ENCODE assay signal across 23 cellular contexts in genomic region chr4:64520393-64520792, GRCh38.
A peak's percentile ranks its signal among the peaks of the same experiment; 100 is the strongest.
DNase-seq lines count a peak whose midpoint lies in the region; ATAC-seq and TF ChIP-seq lines count a peak whose summit lies in the region.
"Had no signal": no experiment of that assay in that cellular context is flagged by ENCODE, and none has a peak within 500 bp of the region (broad histone marks: within the 10 kb centered on the region; RNA-seq: fewer than 3 reads in every experiment).

No MANE protein-coding gene starts in this region.

- H3K9me3 Mint-ChIP-seq in CD4-positive, alpha-beta T cell = peaks cover 2% of the 10 kb centered on the region

- H3K36me3 ChIP-seq in NT2/D1 (ENCODE audit: insufficient read depth, insufficient read length, low read length) = no peaks in the 10 kb centered on the region
- H3K36me3 ChIP-seq: BLaER1, Peyer's patch had no signal

- no peak overlapping the region for H3K27ac ChIP-seq in CD4-positive, alpha-beta T cell (ENCODE audit: low read depth, low read length)
- H3K27ac ChIP-seq: BLaER1, HL-60, KMS-11, Peyer's patch had no signal

- no peaks in the 10 kb centered on the region for H3K27me3 Mint-ChIP-seq in CD4-positive, alpha-beta T cell
- H3K27me3 Mint-ChIP-seq: CD4-positive, CD25-positive, alpha-beta regulatory T cell; IgD-negative memory B cell had no signal

- POLR2A ChIA-PET in CD4-positive, alpha-beta T cell (lab: Charles Lee) = no interaction called here

- no peaks in the 10 kb centered on the region for H3K4me1 Mint-ChIP-seq in CD4-positive, alpha-beta T cell (ENCODE audit: low read depth)
- H3K4me1 Mint-ChIP-seq: CD4-positive, CD25-positive, alpha-beta regulatory T cell; IgD-negative memory B cell had no signal

- H3K4me3 Mint-ChIP-seq in CD4-positive, alpha-beta T cell = no peak overlapping the region
- H3K4me3 Mint-ChIP-seq: CD4-positive, CD25-positive, alpha-beta regulatory T cell; IgD-negative memory B cell had no signal

- no peaks in the 10 kb centered on the region for H3K9me3 ChIP-seq in NT2/D1 (ENCODE audit: insufficient read depth, low read length)
- no peaks in the 10 kb centered on the region for H3K9me3 ChIP-seq in CD4-positive, alpha-beta T cell (ENCODE audit: control insufficient read depth, low read length)
- H3K9me3 ChIP-seq: BLaER1, Peyer's patch had no signal

- intact Hi-C loops in CD4-positive, alpha-beta T cell (cut with DNase I, micrococcal nuclease) = no loop called here

- ATAC-seq in esophagus mucosa (no peak), HG02759 (IDR thresholded peaks at IDR 0.05; ENCODE audit: unreplicated experiment) (no peak)
- ATAC-seq in CD4-positive, alpha-beta T cell (ENCODE audit: poor library complexity) = no peak

- DNase-seq in NCI-H345 (lab: John Stamatoyannopoulos, UW) (peak; percentile 3), NCI-H345 treated with DMSO at 0.1 percent for 48 hours (lab: John Stamatoyannopoulos, UW; ENCODE audit: unreplicated experiment) (no peak), NCI-H1092 treated with DMSO at 0.1 percent for 48 hours (lab: John Stamatoyannopoulos, UW) (peak; percentile 75), NT2/D1 (ENCODE audit: low read depth, low spot score) (peak; percentile 32)
- DNase-seq in CD4-positive, alpha-beta T cell = no peak
- DNase-seq: CD4-positive, CD25-positive, alpha-beta regulatory T cell; DMS79 treated with DMSO at 0.1 percent for 48 hours; GF-D8; MM.1S; NCI-H146; NCI-H1930; NCI-H2227 treated with DMSO at 0.1 percent for 48 hours; NCI-H524 treated with DMSO at 0.1 percent for 48 hours; NCI-H774; OCI-M1; Peyer's patch; SHP77 treated with DMSO at 0.1 percent for 48 hours had no signal

- H3K36me3 Mint-ChIP-seq in CD4-positive, alpha-beta T cell (ENCODE audit: low read depth) = no peaks in the 10 kb centered on the region
- H3K36me3 Mint-ChIP-seq: CD4-positive, CD25-positive, alpha-beta regulatory T cell had no signal

- no peak overlapping the region for H3K4me3 ChIP-seq in NT2/D1 (ENCODE audit: insufficient read length, low read depth)
- H3K4me3 ChIP-seq: BLaER1, Peyer's patch had no signal

- CTCF ChIA-PET in CD4-positive, alpha-beta T cell (lab: Charles Lee) = no interaction called here

- no peaks in the 10 kb centered on the region for H3K27me3 ChIP-seq in NT2/D1 (ENCODE audit: insufficient read depth, insufficient read length)
- H3K27me3 ChIP-seq in CD4-positive, alpha-beta T cell (ENCODE audit: control insufficient read depth, insufficient read depth, low read length) = no peaks in the 10 kb centered on the region
- H3K27me3 ChIP-seq: BLaER1, Peyer's patch had no signal

- H3K9ac ChIP-seq in NT2/D1 (ENCODE audit: insufficient read length, low read depth) = no peak overlapping the region
- H3K9ac ChIP-seq: BLaER1, KMS-11 had no signal

- no peak overlapping the region for H3K27ac Mint-ChIP-seq in CD4-positive, alpha-beta T cell
- H3K27ac Mint-ChIP-seq: CD4-positive, CD25-positive, alpha-beta regulatory T cell; IgD-negative memory B cell had no signal

- TF ChIP-seq CTCF in CD4-positive, alpha-beta T cell (IDR thresholded peaks at IDR 0.05) = no peak

- H3K4me1 ChIP-seq in NT2/D1 (ENCODE audit: insufficient read depth, insufficient read length) = no peaks in the 10 kb centered on the region
- H3K4me1 ChIP-seq: BLaER1, Peyer's patch had no signal

Comparison
In these comparisons a context has a peak if more than half of its experiments do, and no peak if none do; other contexts are left out.
1. DNase-seq: peak in NCI-H345 (single experiment), NCI-H1092 treated with DMSO at 0.1 percent for 48 hours (single experiment) and NT2/D1 (single experiment); none in NCI-H345 treated with DMSO at 0.1 percent for 48 hours (single experiment) and CD4-positive, alpha-beta T cell (0 of 10).